ENCODE assay signal across 19 cellular contexts in the genomic region with DNA sequence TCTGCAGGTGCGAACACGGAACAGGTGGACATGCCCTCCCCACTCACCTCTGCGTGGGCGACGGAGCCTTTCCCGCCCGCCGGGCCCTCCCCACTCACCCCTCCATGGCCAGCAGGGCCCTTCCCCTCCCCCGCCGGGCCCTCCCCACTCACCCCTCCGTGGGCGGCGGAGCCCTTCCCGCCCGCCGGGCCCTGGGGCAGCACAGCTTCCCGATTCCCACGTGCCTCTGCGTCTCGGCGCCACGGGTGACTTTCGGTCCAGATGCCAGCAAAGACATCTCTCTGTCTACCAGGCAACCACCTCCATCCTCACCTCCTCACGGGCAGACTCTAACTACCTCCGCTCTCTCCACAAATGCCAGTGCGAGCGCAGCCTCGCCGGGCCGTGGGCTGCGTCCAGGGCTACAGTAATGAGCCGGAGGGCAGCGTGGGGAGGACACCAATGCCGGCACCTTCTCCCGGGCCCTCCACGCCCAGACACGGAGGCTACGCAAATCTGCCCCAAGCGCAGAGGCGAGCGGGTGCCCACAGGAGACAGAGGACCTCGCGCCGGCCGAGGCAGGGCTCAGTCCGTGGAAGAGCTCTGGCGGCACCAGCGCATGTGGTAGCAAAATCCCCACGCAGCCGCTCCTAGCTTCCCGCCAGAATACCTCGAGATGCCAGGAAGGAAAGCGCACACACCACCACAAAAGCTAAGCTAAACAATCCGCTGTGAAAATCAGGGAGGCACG. TPM values are rescaled to one million over a fixed set of nuclear protein-coding genes. Genes with fewer than 3 reads are reported as not detected.
DNase-seq lines count a peak whose midpoint lies in the region; ATAC-seq and TF ChIP-seq lines count a peak whose summit lies in the region.
"Had no signal": no experiment of that assay in that cellular context is flagged by ENCODE, and none has a peak within 500 bp of the region (broad histone marks: within the 10 kb centered on the region; RNA-seq: fewer than 3 reads in every experiment).

No MANE protein-coding gene starts in this region.

- H3K27ac ChIP-seq in right atrium auricular region, result no peak overlapping the region
- H3K27ac ChIP-seq in neuronal stem cell (replicated peaks; ENCODE audit: low read length), result no peak overlapping the region

- DNase-seq in Right ventricle myocardium superior (peak; percentile 24), right atrium auricular region (ENCODE audit: low spot score) (no peak), chondrocyte (ENCODE audit: low spot score) (peak; percentile 87), neuronal stem cell (ENCODE audit: low spot score) (no peak), NCI-H1048 (lab: John Stamatoyannopoulos, UW) (no peak), SIG-M5 (lab: John Stamatoyannopoulos, UW) (no peak), NCI-H526 (lab: John Stamatoyannopoulos, UW) (no peak)
- DNase-seq: CD4-positive, alpha-beta T cell; DMS153; GDM1; NCI-H1105 treated with DMSO at 0.1 percent for 48 hours; NCI-H1694; NCI-H2081 treated with DMSO at 0.1 percent for 48 hours; NCI-H446 treated with DMSO at 0.1 percent for 48 hours; NCI-H748 treated with DMSO at 0.1 percent for 48 hours; SHP77 had no signal

- H2BK12ac ChIP-seq in neuronal stem cell (ENCODE audit: low read length), result peak overlapping the region; percentile 58

- no peak overlapping the region for H3K4me2 ChIP-seq in neuronal stem cell (ENCODE audit: insufficient read depth, low read length, poor library complexity, severe bottlenecking)

- no peaks in the 10 kb centered on the region for H3K27me3 Mint-ChIP-seq in chondrocyte (ENCODE audit: low read depth)
- H3K27me3 Mint-ChIP-seq: CD4-positive, alpha-beta T cell had no signal

- H3K27me3 ChIP-seq in right atrium auricular region (no peaks in the 10 kb centered on the region), neuronal stem cell (ENCODE audit: control insufficient read depth in 3 of 3, insufficient read depth in 3 of 3, low read depth in 1 of 3, low read length in 3 of 3) (no peaks in the 10 kb centered on the region)

- no peak overlapping the region for H3K23ac ChIP-seq in neuronal stem cell (ENCODE audit: low read depth, low read length, poor library complexity)

- whole genome bisulfite sequencing in neuronal stem cell (ENCODE audit: extremely low coverage in 2 of 2, insufficient read length in 2 of 2, insufficient replicate concordance in 1 of 2), 2 donors, result no CpG with 5 or more reads among the region's 55 CpGs

- no peak overlapping the region for H2AFZ ChIP-seq in neuronal stem cell (ENCODE audit: low read length)

- no peak for ATAC-seq in Right ventricle myocardium superior (ENCODE audit: poor library complexity)
- ATAC-seq: K562 had no signal

- H3K4me3 ChIP-seq in right atrium auricular region, result no peak overlapping the region
- H3K4me3 ChIP-seq in neuronal stem cell (ENCODE audit: low read length in 2 of 2), result no peak overlapping the region
- H3K4me3 ChIP-seq: HAP-1, K562 had no signal

- peaks cover 0 to 5% of the 10 kb centered on the region in 2 donors for H3K4me1 ChIP-seq in right atrium auricular region
- no peaks in the 10 kb centered on the region for H3K4me1 ChIP-seq in neuronal stem cell (ENCODE audit: control insufficient read depth in 2 of 2, insufficient read depth in 1 of 2, low read depth in 1 of 2, low read length in 2 of 2)
- H3K4me1 ChIP-seq: HAP-1 had no signal

- peak overlapping the region; percentile 65 for H4K8ac ChIP-seq in neuronal stem cell (ENCODE audit: low read depth, low read length)

- no peak overlapping the region for H2BK120ac ChIP-seq in neuronal stem cell (ENCODE audit: low read depth, low read length)

- TF ChIP-seq CTCF in right atrium auricular region (IDR thresholded peaks at IDR 0.05), result no peak
- TF ChIP-seq CTCF in chondrocyte (IDR thresholded peaks at IDR 0.05), result no peak

- H3K4ac ChIP-seq in neuronal stem cell (ENCODE audit: low read length), result no peak overlapping the region

- no peak overlapping the region for H3K4me3 Mint-ChIP-seq in chondrocyte (ENCODE audit: unreplicated experiment)
- H3K4me3 Mint-ChIP-seq: B cell; CD4-positive, alpha-beta T cell had no signal

- H2AK5ac ChIP-seq in neuronal stem cell (ENCODE audit: low read depth, low read length), result peak overlapping the region; percentile 28

- no peak overlapping the region for H3K27ac Mint-ChIP-seq in chondrocyte (ENCODE audit: unreplicated experiment)
- H3K27ac Mint-ChIP-seq: B cell; CD4-positive, alpha-beta T cell had no signal

- no peaks in the 10 kb centered on the region for H3K36me3 ChIP-seq in right atrium auricular region
- H3K36me3 ChIP-seq in neuronal stem cell (replicated peaks in 1 of 2; ENCODE audit: control insufficient read depth in 2 of 2, insufficient read depth in 2 of 2, low read length in 2 of 2), result peaks cover 3 to 8% of the 10 kb centered on the region in 2 donors
- H3K36me3 ChIP-seq: HAP-1 had no signal

- H3K9me3 Mint-ChIP-seq in chondrocyte (ENCODE audit: low read depth), result no peaks in the 10 kb centered on the region
- H3K9me3 Mint-ChIP-seq: CD4-positive, alpha-beta T cell had no signal

- H3K36me3 Mint-ChIP-seq in chondrocyte (ENCODE audit: low read depth), result no peaks in the 10 kb centered on the region

- H3K9me3 ChIP-seq in right atrium auricular region, result no peaks in the 10 kb centered on the region
- no peaks in the 10 kb centered on the region for H3K9me3 ChIP-seq in neuronal stem cell (replicated peaks in 1 of 2; ENCODE audit: control insufficient read depth in 2 of 2, insufficient read depth in 1 of 2, low read depth in 1 of 2, low read length in 2 of 2)
- H3K9me3 ChIP-seq: HAP-1 had no signal

- H2BK15ac ChIP-seq in neuronal stem cell (ENCODE audit: low read length), result no peak overlapping the region

- peak overlapping the region; percentile 2 for H3K18ac ChIP-seq in neuronal stem cell (ENCODE audit: low read length)

- H3K9ac ChIP-seq in neuronal stem cell (ENCODE audit: low read depth, low read length, poor library complexity), result peak overlapping the region; percentile 9

- intact Hi-C loops in Right ventricle myocardium superior (cut with DNase I), result no loop called here

- H4K91ac ChIP-seq in neuronal stem cell (ENCODE audit: low read depth, low read length, poor library complexity), result no peak overlapping the region

- H3K14ac ChIP-seq in neuronal stem cell (ENCODE audit: low read length), result no peak overlapping the region

- no peak overlapping the region for H2BK5ac ChIP-seq in neuronal stem cell (ENCODE audit: low read length)

- peaks cover 20% of the 10 kb centered on the region for H3K4me1 Mint-ChIP-seq in chondrocyte (ENCODE audit: low read depth)

- H3K79me1 ChIP-seq in neuronal stem cell (ENCODE audit: low read depth, low read length), result peaks cover 16% of the 10 kb centered on the region

RNA-seq across cellular contexts. Expression of gene GPER1, which starts 21.8 kb away (rescaled TPM):
- total RNA-seq in Right ventricle myocardium superior, result 2.5 TPM
- total RNA-seq in right atrium auricular region, result 1 to 10 TPM; 4.6 to 6.9 TPM
- 5.7 to 9.9 TPM (median 9.5 TPM) in 3 replicates for total RNA-seq in chondrocyte
- 0.63 TPM for polyA plus RNA-seq in neuronal stem cell (2013, experiment 1 of 2)
- 0.66 TPM for polyA plus RNA-seq in neuronal stem cell (2013, experiment 2 of 2)
- total RNA-seq: CD4-positive, alpha-beta T cell had no signal

RNA-seq across cellular contexts. Expression of gene ZFAND2A, which starts 50.2 kb away (rescaled TPM):
- total RNA-seq in Right ventricle myocardium superior, result 6.0 TPM
- 10 to 100 TPM; 10.2 to 16.2 TPM for total RNA-seq in right atrium auricular region
- total RNA-seq in chondrocyte, result 15.2 to 16.2 TPM (median 15.6 TPM) in 3 replicates
- 9.5 TPM for polyA plus RNA-seq in neuronal stem cell (2013, experiment 1 of 2)
- 8.7 TPM for polyA plus RNA-seq in neuronal stem cell (2013, experiment 2 of 2)

Comparison
In these comparisons a context has a peak if more than half of its experiments do, and no peak if none do; other contexts are left out.
1. DNase-seq: peak in Right ventricle myocardium superior (single experiment) and chondrocyte (single experiment); none in right atrium auricular region (single experiment), neuronal stem cell (single experiment), NCI-H1048 (single experiment), SIG-M5 (single experiment) and NCI-H526 (0 of 2).